1 cellular context compared by ENCODE assay signal in genomic region chr1:205522692-205523091, GRCh38.
TF ChIP-seq lines count a peak whose summit lies in the region.

No MANE protein-coding gene starts in this region.

TF ChIP-seq in GM23338, 12 proteins besides CTCF, POLR2A, EP300 and RAD21 (continued from another document):
- no peak for TF ChIP-seq ETS1 (IDR thresholded peaks at IDR 0.05)
- TF ChIP-seq CREB1 (CRISPR knock-in tag; IDR thresholded peaks at IDR 0.05; ENCODE audit: low read depth): no peak
- no peak for TF ChIP-seq POLR2AphosphoS5 (IDR thresholded peaks at IDR 0.05; ENCODE audit: low read depth)
- TF ChIP-seq NANOG (IDR thresholded peaks at IDR 0.05; ENCODE audit: borderline replicate concordance): no peak
- no peak for TF ChIP-seq ZNF114 (CRISPR knock-in tag; IDR thresholded peaks at IDR 0.05)
- TF ChIP-seq, protein P1, sequence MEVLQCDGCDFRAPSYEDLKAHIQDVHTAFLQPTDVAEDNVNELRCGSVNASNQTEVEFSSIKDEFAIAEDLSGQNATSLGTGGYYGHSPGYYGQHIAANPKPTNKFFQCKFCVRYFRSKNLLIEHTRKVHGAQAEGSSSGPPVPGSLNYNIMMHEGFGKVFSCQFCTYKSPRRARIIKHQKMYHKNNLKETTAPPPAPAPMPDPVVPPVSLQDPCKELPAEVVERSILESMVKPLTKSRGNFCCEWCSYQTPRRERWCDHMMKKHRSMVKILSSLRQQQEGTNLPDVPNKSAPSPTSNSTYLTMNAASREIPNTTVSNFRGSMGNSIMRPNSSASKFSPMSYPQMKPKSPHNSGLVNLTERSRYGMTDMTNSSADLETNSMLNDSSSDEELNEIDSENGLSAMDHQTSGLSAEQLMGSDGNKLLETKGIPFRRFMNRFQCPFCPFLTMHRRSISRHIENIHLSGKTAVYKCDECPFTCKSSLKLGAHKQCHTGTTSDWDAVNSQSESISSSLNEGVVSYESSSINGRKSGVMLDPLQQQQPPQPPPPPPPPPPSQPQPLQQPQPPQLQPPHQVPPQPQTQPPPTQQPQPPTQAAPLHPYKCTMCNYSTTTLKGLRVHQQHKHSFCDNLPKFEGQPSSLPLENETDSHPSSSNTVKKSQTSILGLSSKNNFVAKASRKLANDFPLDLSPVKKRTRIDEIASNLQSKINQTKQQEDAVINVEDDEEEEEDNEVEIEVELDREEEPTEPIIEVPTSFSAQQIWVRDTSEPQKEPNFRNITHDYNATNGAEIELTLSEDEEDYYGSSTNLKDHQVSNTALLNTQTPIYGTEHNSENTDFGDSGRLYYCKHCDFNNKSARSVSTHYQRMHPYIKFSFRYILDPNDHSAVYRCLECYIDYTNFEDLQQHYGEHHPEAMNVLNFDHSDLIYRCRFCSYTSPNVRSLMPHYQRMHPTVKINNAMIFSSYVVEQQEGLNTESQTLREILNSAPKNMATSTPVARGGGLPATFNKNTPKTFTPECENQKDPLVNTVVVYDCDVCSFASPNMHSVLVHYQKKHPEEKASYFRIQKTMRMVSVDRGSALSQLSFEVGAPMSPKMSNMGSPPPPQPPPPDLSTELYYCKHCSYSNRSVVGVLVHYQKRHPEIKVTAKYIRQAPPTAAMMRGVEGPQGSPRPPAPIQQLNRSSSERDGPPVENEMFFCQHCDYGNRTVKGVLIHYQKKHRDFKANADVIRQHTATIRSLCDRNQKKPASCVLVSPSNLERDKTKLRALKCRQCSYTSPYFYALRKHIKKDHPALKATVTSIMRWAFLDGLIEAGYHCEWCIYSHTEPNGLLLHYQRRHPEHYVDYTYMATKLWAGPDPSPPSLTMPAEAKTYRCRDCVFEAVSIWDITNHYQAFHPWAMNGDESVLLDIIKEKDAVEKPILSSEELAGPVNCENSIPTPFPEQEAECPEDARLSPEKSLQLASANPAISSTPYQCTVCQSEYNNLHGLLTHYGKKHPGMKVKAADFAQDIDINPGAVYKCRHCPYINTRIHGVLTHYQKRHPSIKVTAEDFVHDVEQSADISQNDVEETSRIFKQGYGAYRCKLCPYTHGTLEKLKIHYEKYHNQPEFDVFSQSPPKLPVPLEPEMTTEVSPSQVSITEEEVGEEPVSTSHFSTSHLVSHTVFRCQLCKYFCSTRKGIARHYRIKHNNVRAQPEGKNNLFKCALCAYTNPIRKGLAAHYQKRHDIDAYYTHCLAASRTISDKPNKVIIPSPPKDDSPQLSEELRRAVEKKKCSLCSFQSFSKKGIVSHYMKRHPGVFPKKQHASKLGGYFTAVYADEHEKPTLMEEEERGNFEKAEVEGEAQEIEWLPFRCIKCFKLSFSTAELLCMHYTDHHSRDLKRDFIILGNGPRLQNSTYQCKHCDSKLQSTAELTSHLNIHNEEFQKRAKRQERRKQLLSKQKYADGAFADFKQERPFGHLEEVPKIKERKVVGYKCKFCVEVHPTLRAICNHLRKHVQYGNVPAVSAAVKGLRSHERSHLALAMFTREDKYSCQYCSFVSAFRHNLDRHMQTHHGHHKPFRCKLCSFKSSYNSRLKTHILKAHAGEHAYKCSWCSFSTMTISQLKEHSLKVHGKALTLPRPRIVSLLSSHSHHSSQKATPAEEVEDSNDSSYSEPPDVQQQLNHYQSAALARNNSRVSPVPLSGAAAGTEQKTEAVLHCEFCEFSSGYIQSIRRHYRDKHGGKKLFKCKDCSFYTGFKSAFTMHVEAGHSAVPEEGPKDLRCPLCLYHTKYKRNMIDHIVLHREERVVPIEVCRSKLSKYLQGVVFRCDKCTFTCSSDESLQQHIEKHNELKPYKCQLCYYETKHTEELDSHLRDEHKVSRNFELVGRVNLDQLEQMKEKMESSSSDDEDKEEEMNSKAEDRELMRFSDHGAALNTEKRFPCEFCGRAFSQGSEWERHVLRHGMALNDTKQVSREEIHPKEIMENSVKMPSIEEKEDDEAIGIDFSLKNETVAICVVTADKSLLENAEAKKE (CRISPR knock-in tag; IDR thresholded peaks at IDR 0.05): no peak
- no peak for TF ChIP-seq EZH2phosphoT487 (IDR thresholded peaks at IDR 0.05; ENCODE audit: unreplicated experiment)
TF ChIP-seq in GM23338: peak in this region for 0.
